Comparison of ENCODE assay signal across 8 cellular contexts in genomic region chr3:133667118-133667517, GRCh38.
"Had no signal": no experiment of that assay in that cellular context is flagged by ENCODE, and none has a peak within 500 bp of the region (broad histone marks: within the 10 kb centered on the region; RNA-seq: fewer than 3 reads in every experiment).

No MANE protein-coding gene starts in this region.

- H2AFZ ChIP-seq: GM23338 had no signal

- DNase-seq: H9, HCEC 1CT, IMR-90, KBM-7 had no signal

- ATAC-seq: GM23338 had no signal

- H3K4me3 ChIP-seq: GM23338 had no signal

- H3K4me3 Mint-ChIP-seq: GM23338, H9 had no signal

- H3K27ac ChIP-seq: HL-60 had no signal

- FAIRE-seq: H1, H54 had no signal

- H3K4me2 ChIP-seq: GM23338 had no signal

- H3K27ac Mint-ChIP-seq: GM23338 had no signal
